In genomic region chr10:10993785-10994184, GRCh38 we compare ENCODE assay signal across 34 cellular contexts.
"Had no signal": no experiment of that assay in that cellular context is flagged by ENCODE, and none has a peak within 500 bp of the region (broad histone marks: within the 10 kb centered on the region; RNA-seq: fewer than 3 reads in every experiment).

No MANE protein-coding gene starts in this region.

- DNase-seq: activated effector memory CD4-positive, alpha-beta T cell treated with anti-CD3 and anti-CD28 coated beads, Interleukin-2, amount 50 U/mL, for 16 hours; activated effector memory CD4-positive, alpha-beta T cell treated with Interleukin-2 at 50 U/mL for 16 hours; activated gamma-delta T cell; activated gamma-delta T cell treated with Interleukin-2 at 50 U/mL for 16 hours; activated naive CD4-positive, alpha-beta T cell; activated naive CD4-positive, alpha-beta T cell treated with anti-CD3 and anti-CD28 coated beads for 36 hours; activated naive CD4-positive, alpha-beta T cell treated with anti-CD3 and anti-CD28 coated beads, Interleukin-2, amount 10 ng/mL, durations not matched to agents 7 days and 5 days; activated naive CD4-positive, alpha-beta T cell treated with anti-CD3 and anti-CD28 coated beads, Interleukin-2, amount 50 U/mL, for 16 hours; activated naive CD4-positive, alpha-beta T cell treated with Interleukin-2 at 50 U/mL for 16 hours; activated naive CD8-positive, alpha-beta T cell treated with anti-CD3 and anti-CD28 coated beads for 36 hours; activated naive CD8-positive, alpha-beta T cell treated with anti-CD3 and anti-CD28 coated beads, Interleukin-2, amount 10 ng/mL, durations not matched to agents 7 days and 5 days; activated naive CD8-positive, alpha-beta T cell treated with anti-CD3 and anti-CD28 coated beads, Interleukin-2, amount 50 U/mL, for 24 hours; activated T-cell treated with anti-CD3 and anti-CD28 coated beads for 4 hours; activated T-cell treated with anti-CD3 and anti-CD28 coated beads, Interleukin-2, amount 50 U/mL, for 1 hour; activated T-cell treated with anti-CD3 and anti-CD28 coated beads, Interleukin-2, amount 50 U/mL, for 24 hours; activated T-cell treated with anti-CD3 and anti-CD28 coated beads, Interleukin-2, amount 50 U/mL, for 4 hours; activated T-cell treated with anti-CD3 and anti-CD28 coated beads, Interleukin-2, amount 50 U/mL, for 48 hours; activated T-cell treated with anti-CD3 and anti-CD28 coated beads, Interleukin-2, amount 50 U/mL, for 72 hours; adrenal gland; amniotic stem cell; amygdala; anterior cingulate cortex; body of pancreas; brain microvascular endothelial cell; caudate nucleus; central memory CD4-positive, alpha-beta T cell; cerebellar nuclear complex had no signal

- H3K4me1 ChIP-seq: adrenal gland, ascending aorta, body of pancreas, breast epithelium had no signal

- H3K9me3 ChIP-seq: adrenal gland, ascending aorta, body of pancreas, breast epithelium had no signal

- FAIRE-seq: astrocyte, bronchial epithelial cell had no signal

- H3K36me3 ChIP-seq: adrenal gland, ascending aorta, brain microvascular endothelial cell, breast epithelium, cardiac muscle cell had no signal

- H3K27ac ChIP-seq: adrenal gland, ascending aorta, body of pancreas, brain microvascular endothelial cell, breast epithelium, cardiac muscle cell had no signal

- H3K4me3 ChIP-seq: adrenal gland, ascending aorta, body of pancreas, breast epithelium, cardiac muscle cell had no signal

- ATAC-seq: activated naive CD4-positive, alpha-beta T cell treated with anti-CD3 and anti-CD28 coated beads, Interleukin-2, amount 50 U/mL, for 72 hours; activated naive CD8-positive, alpha-beta T cell treated with anti-CD3 and anti-CD28 coated beads, Interleukin-2, amount 50 U/mL, for 24 hours; activated T-cell treated with anti-CD3 and anti-CD28 coated beads, Interleukin-2, amount 50 U/mL, for 4 hours; activated T-cell treated with anti-CD3 and anti-CD28 coated beads, Interleukin-2, amount 50 U/mL, for 72 hours; activated T-helper 17 cell treated with anti-CD3 and anti-CD28 coated beads, Interleukin-2, amount 50 U/mL, for 72 hours; body of pancreas had no signal

- H3K27me3 ChIP-seq: adrenal gland, ascending aorta, body of pancreas, brain microvascular endothelial cell, breast epithelium, cardiac muscle cell had no signal
